9 cellular contexts compared by ENCODE assay signal in the genomic region with DNA sequence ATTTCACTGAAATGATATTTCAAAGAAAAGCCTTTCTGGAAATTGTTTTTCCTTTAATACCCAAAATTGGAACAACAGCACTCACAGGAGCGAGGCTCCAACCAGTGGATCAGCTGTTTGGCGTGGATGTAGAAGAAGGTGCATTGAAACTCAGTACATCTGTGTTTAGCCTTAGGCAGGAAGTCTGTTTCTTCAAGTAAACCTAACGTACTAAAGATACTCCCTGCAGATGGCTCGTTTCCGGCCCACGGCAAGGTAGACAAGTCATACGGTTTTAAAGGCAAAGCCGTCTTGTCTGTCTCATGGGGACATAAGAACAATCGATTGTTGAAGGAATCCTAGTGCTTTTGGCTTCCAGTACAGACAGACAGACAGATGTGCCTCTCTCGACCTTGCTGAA. TPM values are rescaled to one million over a fixed set of nuclear protein-coding genes. Genes with fewer than 3 reads are reported as not detected.
A peak's percentile ranks its signal among the peaks of the same experiment; 100 is the strongest.
DNase-seq lines count a peak whose midpoint lies in the region; ATAC-seq and FAIRE-seq lines count a peak whose summit lies in the region.
"Had no signal": no experiment of that assay in that cellular context is flagged by ENCODE, and none has a peak within 500 bp of the region (broad histone marks: within the 10 kb centered on the region; RNA-seq: fewer than 3 reads in every experiment).

No MANE protein-coding gene starts in this region.

- DNase-seq in activated T-helper 1 cell treated with Interleukin-2 at 50 U/mL for 16 hours (ENCODE audit: low read depth) (peak; percentile 49), urothelium cell line (ENCODE audit: low spot score) (no peak), NCI-H146 treated with DMSO at 0.1 percent for 48 hours (lab: John Stamatoyannopoulos, UW; ENCODE audit: unreplicated experiment) (no peak), A172 (ENCODE audit: low spot score) (no peak)
- DNase-seq in stimulated activated CD4-positive, alpha-beta T cell treated with anti-CD3 and anti-CD28 coated beads, Interleukin-4, amount 100 ng/mL, for 24 hours: peak; percentile 51
- DNase-seq: IMR-90 had no signal

- no peak for FAIRE-seq in urothelium cell line (lab: Jason Lieb, UNC)

- ATAC-seq in GM19372 (IDR thresholded peaks at IDR 0.05; ENCODE audit: low read depth, unreplicated experiment): peak; percentile 83
- peak; percentile 60 for ATAC-seq in HG03196 (IDR thresholded peaks at IDR 0.05; ENCODE audit: unreplicated experiment)
- no peak for ATAC-seq in HG03039 (IDR thresholded peaks at IDR 0.05; ENCODE audit: unreplicated experiment)

RNA-seq across cellular contexts. Expression of a gene that starts 50.0 kb away (rescaled TPM):
- 16.8 and 21.9 TPM in 2 replicates for total RNA-seq in A172 (2014; rRNA removed; shearing (Covaris generic))

Comparison
In these comparisons a context has a peak if more than half of its experiments do, and no peak if none do; other contexts are left out.
1. DNase-seq: peak in activated T-helper 1 cell treated with Interleukin-2 at 50 U/mL for 16 hours (single experiment) and stimulated activated CD4-positive, alpha-beta T cell treated with anti-CD3 and anti-CD28 coated beads, Interleukin-4, amount 100 ng/mL, for 24 hours (single experiment); none in urothelium cell line (single experiment), NCI-H146 treated with DMSO at 0.1 percent for 48 hours (single experiment) and A172 (single experiment).